Comparison of ENCODE assay signal across 27 cellular contexts in genomic region chr9:10054456-10054855, GRCh38.
"Had no signal": no experiment of that assay in that cellular context is flagged by ENCODE, and none has a peak within 500 bp of the region (broad histone marks: within the 10 kb centered on the region; RNA-seq: fewer than 3 reads in every experiment).

No MANE protein-coding gene starts in this region.

- H3K9me3 Mint-ChIP-seq: nephron; neural progenitor cell; stimulated activated naive B cell treated with anti-CD40 and anti-IgM and Interleukin-4, amounts not matched to agents 10 μg/mL and 1 μg/mL and 100 μg/mL, for 72 hours; stimulated activated naive CD8-positive, alpha-beta T cell treated with anti-CD3 and anti-CD28 coated beads, Interleukin-15, Interleukin-2, amounts not matched to agents 100 ng/mL and 50 ng/mL, for 24 hours had no signal

- H3K4me1 Mint-ChIP-seq: neural progenitor cell; stimulated activated effector memory CD8-positive, alpha-beta T cell treated with anti-CD3 and anti-CD28 coated beads, Interleukin-12 subunit alpha, Interleukin-12 subunit beta, amount 100 ng/mL, for 72 hours; stimulated activated naive B cell treated with anti-CD40 and anti-IgM and Interleukin-4, amounts not matched to agents 10 μg/mL and 1 μg/mL and 100 μg/mL, for 72 hours had no signal

- H3K9me3 ChIP-seq: ovary, psoas muscle, right lobe of liver, sigmoid colon, stomach, thoracic aorta, thyroid gland, tibial nerve, upper lobe of left lung, vagina had no signal

- H3K27ac ChIP-seq: neural progenitor cell, ovary, parathyroid adenoma, psoas muscle, right lobe of liver, sigmoid colon, stomach, thoracic aorta, thyroid gland, tibial nerve, upper lobe of left lung, vagina had no signal

- H3K9ac ChIP-seq: neural progenitor cell, parathyroid adenoma had no signal

- H3K27me3 Mint-ChIP-seq: progenitor cell of endocrine pancreas; stimulated activated naive B cell treated with anti-CD40 and anti-IgM and Interleukin-4, amounts not matched to agents 10 μg/mL and 1 μg/mL and 100 μg/mL, for 72 hours; stimulated activated naive CD8-positive, alpha-beta T cell treated with anti-CD3 and anti-CD28 coated beads, Interleukin-15, Interleukin-2, amounts not matched to agents 100 ng/mL and 50 ng/mL, for 24 hours had no signal

- H3K27ac Mint-ChIP-seq: nephron; neural progenitor cell; progenitor cell of endocrine pancreas; stimulated activated effector memory CD8-positive, alpha-beta T cell treated with anti-CD3 and anti-CD28 coated beads, Interleukin-12 subunit alpha, Interleukin-12 subunit beta, amount 100 ng/mL, for 72 hours; stimulated activated naive B cell treated with anti-CD40 and anti-IgM and Interleukin-4, amounts not matched to agents 10 μg/mL and 1 μg/mL and 100 μg/mL, for 72 hours; stimulated activated naive CD8-positive, alpha-beta T cell treated with anti-CD3 and anti-CD28 coated beads, Interleukin-15, Interleukin-2, amounts not matched to agents 100 ng/mL and 50 ng/mL, for 24 hours had no signal

- H3K36me3 ChIP-seq: neural progenitor cell, ovary, right lobe of liver, sigmoid colon, stomach, thoracic aorta, thyroid gland, tibial nerve, upper lobe of left lung, vagina had no signal

- H3K4me1 ChIP-seq: parathyroid adenoma, psoas muscle, right lobe of liver, sigmoid colon, thyroid gland, tibial nerve, vagina had no signal

- H3K4me3 ChIP-seq: neural progenitor cell, ovary, psoas muscle, right lobe of liver, sigmoid colon, stomach, thoracic aorta, thyroid gland, tibial nerve, upper lobe of left lung, vagina had no signal

- H3K27me3 ChIP-seq: neural progenitor cell, ovary, right lobe of liver, sigmoid colon, stomach, thyroid gland, tibial nerve, upper lobe of left lung, vagina had no signal

- H3K4me2 ChIP-seq: neural progenitor cell had no signal

- H3K4me3 Mint-ChIP-seq: nephron; neural progenitor cell; stimulated activated effector memory CD8-positive, alpha-beta T cell treated with anti-CD3 and anti-CD28 coated beads, Interleukin-12 subunit alpha, Interleukin-12 subunit beta, amount 100 ng/mL, for 72 hours; stimulated activated naive B cell treated with anti-CD40 and anti-IgM and Interleukin-4, amounts not matched to agents 10 μg/mL and 1 μg/mL and 100 μg/mL, for 72 hours; stimulated activated naive CD8-positive, alpha-beta T cell treated with anti-CD3 and anti-CD28 coated beads, Interleukin-15, Interleukin-2, amounts not matched to agents 100 ng/mL and 50 ng/mL, for 24 hours had no signal

- H3K79me2 ChIP-seq: parathyroid adenoma had no signal

- H3K36me3 Mint-ChIP-seq: neural progenitor cell; stimulated activated effector memory CD8-positive, alpha-beta T cell treated with anti-CD3 and anti-CD28 coated beads, Interleukin-12 subunit alpha, Interleukin-12 subunit beta, amount 100 ng/mL, for 72 hours; stimulated activated naive B cell treated with anti-CD40 and anti-IgM and Interleukin-4, amounts not matched to agents 10 μg/mL and 1 μg/mL and 100 μg/mL, for 72 hours had no signal

- H2AFZ ChIP-seq: neural progenitor cell, parathyroid adenoma had no signal

- DNase-seq: occipital lobe; ovary; posterior cingulate gyrus; psoas muscle; right cardiac atrium; right lobe of liver; sigmoid colon; small intestine; stimulated activated CD4-positive, alpha-beta T cell treated with anti-CD3 and anti-CD28 coated beads, Interleukin-15, amount 100 ng/mL, for 24 hours; stimulated activated CD4-positive, alpha-beta T cell treated with anti-CD3 and anti-CD28 coated beads, Interleukin-2, amount 100 ng/mL, for 24 hours; stimulated activated CD4-positive, alpha-beta T cell treated with anti-CD3 and anti-CD28 coated beads, Interleukin-2, amount 100 ng/mL, for 48 hours; stimulated activated CD4-positive, alpha-beta T cell treated with anti-CD3 and anti-CD28 coated beads, Interleukin-4, amount 100 ng/mL, for 24 hours; stimulated activated naive B cell treated with anti-CD40 and anti-IgM and Interleukin-4, amounts not matched to agents 10 μg/mL and 1 μg/mL and 100 μg/mL, for 72 hours; stimulated activated naive CD4-positive, alpha-beta T cell treated with Interleukin-2 at 50 U/mL for 16 hours; stomach; thyroid gland; trophoblast cell; upper lobe of left lung had no signal

- ATAC-seq: psoas muscle; right cardiac atrium; right lobe of liver; stimulated activated effector memory CD8-positive, alpha-beta T cell treated with anti-CD3 and anti-CD28 coated beads, Interleukin-12 subunit alpha, Interleukin-12 subunit beta, amount 100 ng/mL, for 72 hours; stimulated activated naive B cell treated with anti-CD40 and anti-IgM and Interleukin-4, amounts not matched to agents 10 μg/mL and 1 μg/mL and 100 μg/mL, for 72 hours had no signal
